Comparison of ENCODE assay signal across 8 cellular contexts in the genomic region with DNA sequence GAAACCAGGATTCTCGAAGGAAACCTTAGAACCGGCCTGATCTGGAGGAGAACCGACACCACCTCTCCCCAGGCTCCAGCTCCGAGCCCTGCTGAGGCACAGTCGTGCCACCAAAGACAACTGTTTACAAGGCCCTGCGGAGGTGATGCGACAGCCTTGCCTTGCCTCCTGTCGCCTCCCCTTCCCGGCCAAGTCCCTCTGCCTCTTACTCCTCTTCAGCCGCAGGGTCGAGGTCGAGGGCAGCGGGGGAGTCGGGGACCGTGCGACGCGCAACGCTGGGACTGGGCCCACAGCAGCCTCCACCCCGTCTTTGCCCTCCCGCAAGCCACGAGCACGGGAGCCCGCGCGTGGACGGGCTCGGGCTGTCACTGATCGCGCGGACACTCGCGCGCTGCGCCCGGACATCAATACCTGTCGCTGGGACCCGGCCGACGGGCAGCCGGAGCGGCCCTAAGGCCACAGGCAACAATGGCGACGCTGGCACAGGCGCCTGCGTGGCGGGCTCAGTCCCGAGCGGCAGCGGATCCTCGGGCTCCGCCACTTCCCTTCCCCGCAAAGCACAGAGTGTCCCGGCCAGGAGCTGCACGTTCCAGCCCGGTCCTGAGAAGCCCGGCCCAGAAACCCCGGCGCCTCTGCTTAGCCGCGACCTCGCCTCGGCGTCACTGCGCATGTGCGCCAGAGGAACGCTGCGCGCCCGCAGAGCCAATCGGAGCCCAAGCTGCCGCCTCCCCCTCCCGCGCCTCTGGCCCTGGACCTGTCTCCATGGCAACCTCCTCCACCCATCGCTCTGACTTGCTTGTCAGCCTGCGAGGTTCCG. TPM values are rescaled to one million over a fixed set of nuclear protein-coding genes. Genes with fewer than 3 reads are reported as not detected.
A peak's percentile ranks its signal among the peaks of the same experiment; 100 is the strongest.
DNase-seq lines count a peak whose midpoint lies in the region; ATAC-seq, FAIRE-seq and TF ChIP-seq lines count a peak whose summit lies in the region.

A gene (minus strand): TSS at position 664 of the 817 bp plus-strand sequence. CDS start 1,473 bp downstream, outside the sequence.

- peak within 1 kb of the TSS; percentile 84 for H3K4me2 ChIP-seq in A549

- no peak for TF ChIP-seq RAD21 in A549 (conservative IDR thresholded peaks at IDR 0.05 in 1 of 2, IDR thresholded peaks at IDR 0.05 in 1 of 2)

- H3K4me1 ChIP-seq in A549 (no peaks in the 10 kb centered on the region), left lung (peaks cover 0 to 13% of the 10 kb centered on the region in 2 donors)

- CTCF ChIA-PET in A549 (lab: Yijun Ruan, JAX): interaction anchor here (0.5 to 2.0 kb wide), 5 partner anchors 15 to 300 kb away, joined by 3 to 4 read pairs (median 3); no protein-coding TSS in a partner anchor

- FAIRE-seq in A549 (lab: Jason Lieb, UNC): peak; percentile 81

- ATAC-seq in A549 (peak; percentile 95 to 98), GM18868 (IDR thresholded peaks at IDR 0.05; ENCODE audit: unreplicated experiment) (peak; percentile 99), HG03135 (IDR thresholded peaks at IDR 0.05; ENCODE audit: unreplicated experiment) (peak; percentile 93), left lung (peak; percentile 100)

- H3K4me3 ChIP-seq in A549 (peak within 1 kb of the TSS; percentile 62), left lung (peak within 1 kb of the TSS; percentile 77 to 87)

- TF ChIP-seq POLR2A in A549 (IDR thresholded peaks at IDR 0.05; ENCODE audit: low read length): peak; percentile 47; the same call in 1 of the 2 replicates

- POLR2A ChIA-PET in A549 (lab: Yijun Ruan, JAX): interaction anchor here (1.0 kb wide), 1 partner anchor 33 kb away, joined by 6 read pairs; no protein-coding TSS in a partner anchor

- peaks cover 0 to 8% of the 10 kb centered on the region in 2 donors for H3K36me3 ChIP-seq in left lung

- TF ChIP-seq CTCF in A549 (IDR thresholded peaks at IDR 0.05) (no peak), left lung (IDR thresholded peaks at IDR 0.05) (no peak)

- WGBS in A549 (ENCODE audit: missing lambda C conversion rate): 16% methylated on average over 48 of the region's 77 CpGs

- H3K9me3 ChIP-seq in A549 (peaks cover 73% of the 10 kb centered on the region), left lung (no peaks in the 10 kb centered on the region)

- TF ChIP-seq EP300 in A549 (IDR thresholded peaks at IDR 0.05): no peak

- intact Hi-C loops in left lung (cut with DNase I): no loop called here

- peak; percentile 90 to 97 for DNase-seq in A549 (ENCODE audit: low read depth in 1 of 2, low spot score in 1 of 2)
- peak; percentile 26 for DNase-seq in NCI-H226
- peak; percentile 93 to 94 for DNase-seq in activated CD4-positive, alpha-beta T cell treated with anti-CD3 and anti-CD28 coated beads, Interleukin-2, amount 50 U/mL, for 48 hours
- peak; percentile 73 to 87 for DNase-seq in dermis microvascular lymphatic vessel endothelial cell (ENCODE audit: low read depth in 2 of 2)
- DNase-seq in left lung: peak; percentile 95 to 96
- peak; percentile 89 to 90 for DNase-seq in stimulated activated CD4-positive, alpha-beta T cell treated with anti-CD3 and anti-CD28 coated beads, Interleukin-2, amount 100 ng/mL, for 48 hours

- peaks cover 0 to 21% of the 10 kb centered on the region in 2 donors for H3K27me3 ChIP-seq in left lung

- H3K27ac ChIP-seq in A549 (peak within 1 kb of the TSS; percentile 69 to 87), left lung (peak within 1 kb of the TSS in 1 of 2 donors; percentile 60)

TF ChIP-seq in A549, 52 proteins besides CTCF, POLR2A, EP300 and RAD21:
- TF ChIP-seq PHF8 (IDR thresholded peaks at IDR 0.05; ENCODE audit: borderline replicate concordance, low read depth) (peak; percentile 87), RCOR1 (IDR thresholded peaks at IDR 0.05; ENCODE audit: low read depth, low read length) (0 out of 2 replicates have a peak, but pooled peaks have one; percentile 57), MYC (IDR thresholded peaks at IDR 0.05; ENCODE audit: borderline replicate concordance, low read length) (no peak), RNF2 (IDR thresholded peaks at IDR 0.05; ENCODE audit: borderline replicate concordance, low read depth) (peak; percentile 73; the same call in 1 of the 2 replicates), GATA3 (IDR thresholded peaks at IDR 0.05; ENCODE audit: borderline replicate concordance) (no peak), HOXB5 (CRISPR knock-in tag; IDR thresholded peaks at IDR 0.05) (0 out of 2 replicates have a peak, but pooled peaks have one; percentile 54), JUN (IDR thresholded peaks at IDR 0.05) (peak in 1 of 2 experiments; percentile 44; a peak in 1 of 5 replicates), KDM5A (IDR thresholded peaks at IDR 0.05) (0 out of 2 replicates have a peak, but pooled peaks have one; percentile 5)
- TF ChIP-seq, protein P1, sequence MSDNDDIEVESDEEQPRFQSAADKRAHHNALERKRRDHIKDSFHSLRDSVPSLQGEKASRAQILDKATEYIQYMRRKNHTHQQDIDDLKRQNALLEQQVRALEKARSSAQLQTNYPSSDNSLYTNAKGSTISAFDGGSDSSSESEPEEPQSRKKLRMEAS (IDR thresholded peaks at IDR 0.05): peak; percentile 83
- TF ChIP-seq, protein P2, sequence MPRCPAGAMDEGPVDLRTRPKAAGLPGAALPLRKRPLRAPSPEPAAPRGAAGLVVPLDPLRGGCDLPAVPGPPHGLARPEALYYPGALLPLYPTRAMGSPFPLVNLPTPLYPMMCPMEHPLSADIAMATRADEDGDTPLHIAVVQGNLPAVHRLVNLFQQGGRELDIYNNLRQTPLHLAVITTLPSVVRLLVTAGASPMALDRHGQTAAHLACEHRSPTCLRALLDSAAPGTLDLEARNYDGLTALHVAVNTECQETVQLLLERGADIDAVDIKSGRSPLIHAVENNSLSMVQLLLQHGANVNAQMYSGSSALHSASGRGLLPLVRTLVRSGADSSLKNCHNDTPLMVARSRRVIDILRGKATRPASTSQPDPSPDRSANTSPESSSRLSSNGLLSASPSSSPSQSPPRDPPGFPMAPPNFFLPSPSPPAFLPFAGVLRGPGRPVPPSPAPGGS (IDR thresholded peaks at IDR 0.05): 0 out of 3 replicates have a peak, but pooled peaks have one; percentile 20
- TF ChIP-seq, protein P3, sequence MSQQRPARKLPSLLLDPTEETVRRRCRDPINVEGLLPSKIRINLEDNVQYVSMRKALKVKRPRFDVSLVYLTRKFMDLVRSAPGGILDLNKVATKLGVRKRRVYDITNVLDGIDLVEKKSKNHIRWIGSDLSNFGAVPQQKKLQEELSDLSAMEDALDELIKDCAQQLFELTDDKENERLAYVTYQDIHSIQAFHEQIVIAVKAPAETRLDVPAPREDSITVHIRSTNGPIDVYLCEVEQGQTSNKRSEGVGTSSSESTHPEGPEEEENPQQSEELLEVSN (IDR thresholded peaks at IDR 0.05; ENCODE audit: borderline replicate concordance, low read depth): peak; percentile 88
TF ChIP-seq in A549: peak in this region for 9.

RNA-seq across cellular contexts. Expression of the gene that starts here (rescaled TPM):
- polyA plus RNA-seq in A549 (2011; rRNA removed): 16.7 and 17.0 TPM in 2 replicates
- polyA plus RNA-seq in A549 (2012; cell fraction: cytosol; rRNA removed): 6.0 and 8.4 TPM in 2 replicates
- 6.3 and 7.3 TPM in 2 replicates for polyA plus RNA-seq in A549 (2012; cell fraction: nucleus; rRNA removed)
- polyA plus RNA-seq in A549 (2017; fragmentation: RNase III; extraction: RNeasy Plus Mini Kit Qiagen cat#74134 plus additional on column Dnase treatment): 11.7 to 13.5 TPM (median 12.1 TPM) in 3 replicates
- 2.1 and 3.6 TPM in 2 replicates for polyA minus RNA-seq in A549 (2011; rRNA and poly(A)+ RNA removed)
- 1.8 and 2.5 TPM in 2 replicates for total RNA-seq in dermis microvascular lymphatic vessel endothelial cell
- total RNA-seq in left lung: 1 to 10 TPM; 3.4 to 5.9 TPM

Comparison
In these comparisons a context has a peak if more than half of its experiments do, and no peak if none do; other contexts are left out.
1. DNase-seq: peak in every context shown above with its lines; median percentile 96 in left lung; 94 in A549; 94 in activated CD4-positive, alpha-beta T cell treated with anti-CD3 and anti-CD28 coated beads, Interleukin-2, amount 50 U/mL, for 48 hours; 90 in stimulated activated CD4-positive, alpha-beta T cell treated with anti-CD3 and anti-CD28 coated beads, Interleukin-2, amount 100 ng/mL, for 48 hours; 80 in dermis microvascular lymphatic vessel endothelial cell; 26 in NCI-H226.